27 cellular contexts compared by ENCODE assay signal in the genomic region with DNA sequence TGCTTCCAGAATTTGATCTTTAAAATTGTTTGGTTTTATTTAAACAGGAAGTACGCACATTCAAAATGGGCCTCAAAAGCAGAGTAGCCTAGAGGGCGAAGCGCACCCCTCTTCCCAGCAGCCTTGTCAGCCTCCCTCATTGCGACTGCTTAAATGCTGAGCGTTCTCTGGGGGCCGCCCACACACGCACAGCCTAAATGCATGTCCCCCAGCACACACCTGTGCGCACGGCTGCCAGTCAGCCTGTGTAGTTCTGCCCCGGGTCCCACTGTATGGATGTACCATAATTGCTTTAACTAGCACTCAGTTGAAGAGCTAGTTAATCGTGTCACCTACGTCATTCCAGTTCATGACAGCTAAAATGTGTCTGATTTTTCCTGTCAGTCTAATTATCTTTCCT.
"Had no signal": no experiment of that assay in that cellular context is flagged by ENCODE, and none has a peak within 500 bp of the region (broad histone marks: within the 10 kb centered on the region; RNA-seq: fewer than 3 reads in every experiment).

No MANE protein-coding gene starts in this region.

- H3K4me1 ChIP-seq: ascending aorta, breast epithelium, SJCRH30 had no signal

- H3K27me3 ChIP-seq: ascending aorta, breast epithelium, SJCRH30 had no signal

- H3K9me3 ChIP-seq: SJCRH30 had no signal

- H3K4me1 Mint-ChIP-seq: activated CD4-positive, alpha-beta T cell treated with anti-CD3 and anti-CD28 coated beads, Interleukin-2, amount 10 ng/mL, durations not matched to agents 24 days and 14 days; activated naive CD8-positive, alpha-beta T cell treated with anti-CD3 and anti-CD28 coated beads, Interleukin-2, amount 10 ng/mL, durations not matched to agents 7 days and 5 days; IgD-negative memory B cell had no signal

- H3K27ac ChIP-seq: ascending aorta, breast epithelium, KMS-11, SJCRH30, SK-N-MC, WERI-Rb-1 had no signal

- H3K4me2 ChIP-seq: KMS-11 had no signal

- H3K27me3 Mint-ChIP-seq: activated CD4-positive, alpha-beta T cell treated with anti-CD3 and anti-CD28 coated beads, Interleukin-2, amount 10 ng/mL, durations not matched to agents 24 days and 14 days; activated naive CD8-positive, alpha-beta T cell treated with anti-CD3 and anti-CD28 coated beads, Interleukin-2, amount 10 ng/mL, durations not matched to agents 7 days and 5 days; activated T-cell treated with anti-CD3 and anti-CD28 coated beads, Interleukin-2, amount 50 U/mL, for 24 hours; IgD-negative memory B cell had no signal

- H3K36me3 ChIP-seq: breast epithelium, SJCRH30 had no signal

- H3K9ac ChIP-seq: KMS-11 had no signal

- H3K9me3 Mint-ChIP-seq: activated CD4-positive, alpha-beta T cell treated with anti-CD3 and anti-CD28 coated beads, Interleukin-2, amount 10 ng/mL, durations not matched to agents 24 days and 14 days; activated naive CD8-positive, alpha-beta T cell treated with anti-CD3 and anti-CD28 coated beads, Interleukin-2, amount 10 ng/mL, durations not matched to agents 7 days and 5 days; activated T-cell treated with anti-CD3 and anti-CD28 coated beads, Interleukin-2, amount 50 U/mL, for 24 hours; activated T-helper 1 cell treated with anti-CD3 and anti-CD28 coated beads, Interleukin-12 subunit alpha, Interleukin-12 subunit beta, Interleukin-2, Interleukin-4 antibody, amounts not matched to agents 30 ng/mL and 10 ng/mL and 1 ng/mL, durations not matched to agents 14 hours and 24 hours and 36 hours had no signal

- H3K27ac Mint-ChIP-seq: activated CD4-positive, alpha-beta T cell treated with anti-CD3 and anti-CD28 coated beads, Interleukin-2, amount 10 ng/mL, durations not matched to agents 24 days and 14 days; activated CD8-positive, alpha-beta T cell treated with anti-CD3 and anti-CD28 coated beads, Interleukin-2, amount 10 ng/mL, durations not matched to agents 7 days and 5 days; activated naive CD8-positive, alpha-beta T cell treated with anti-CD3 and anti-CD28 coated beads, Interleukin-2, amount 10 ng/mL, durations not matched to agents 7 days and 5 days; activated T-cell treated with anti-CD3 and anti-CD28 coated beads, Interleukin-2, amount 50 U/mL, for 24 hours; activated T-helper 1 cell treated with anti-CD3 and anti-CD28 coated beads, Interleukin-12 subunit alpha, Interleukin-12 subunit beta, Interleukin-2, Interleukin-4 antibody, amounts not matched to agents 30 ng/mL and 10 ng/mL and 1 ng/mL, durations not matched to agents 14 hours and 24 hours and 36 hours; IgD-negative memory B cell had no signal

- DNase-seq: activated CD4-positive, alpha-beta T cell treated with anti-CD3 and anti-CD28 coated beads, Interleukin-2, amount 10 ng/mL, durations not matched to agents 24 days and 14 days; activated CD4-positive, alpha-beta T cell treated with anti-CD3 and anti-CD28 coated beads, Interleukin-2, amount 50 U/mL, for 48 hours; activated CD8-positive, alpha-beta T cell treated with anti-CD3 and anti-CD28 coated beads, Interleukin-2, amount 10 ng/mL, durations not matched to agents 7 days and 5 days; activated effector memory CD4-positive, alpha-beta T cell treated with Interleukin-2 at 50 U/mL for 16 hours; activated naive CD4-positive, alpha-beta T cell treated with anti-CD3 and anti-CD28 coated beads, Interleukin-2, amount 50 U/mL, for 16 hours; activated naive CD8-positive, alpha-beta T cell treated with anti-CD3 and anti-CD28 coated beads, Interleukin-2, amount 10 ng/mL, durations not matched to agents 7 days and 5 days; activated T-cell treated with anti-CD3 and anti-CD28 coated beads, Interleukin-2, amount 50 U/mL, for 24 hours; amygdala; MM.1S; NCI-H1092 treated with DMSO at 0.1 percent for 48 hours; NCI-H1417; NCI-H1694; NCI-H1930; NCI-H2081 treated with DMSO at 0.1 percent for 48 hours; NCI-H345; NCI-H524 treated with DMSO at 0.1 percent for 48 hours; SHP77; SJCRH30; T1000; WERI-Rb-1 had no signal

- H3K4me3 ChIP-seq: ascending aorta, breast epithelium, SJCRH30, SK-N-MC had no signal

- H3K4me3 Mint-ChIP-seq: activated CD4-positive, alpha-beta T cell treated with anti-CD3 and anti-CD28 coated beads, Interleukin-2, amount 10 ng/mL, durations not matched to agents 24 days and 14 days; activated CD8-positive, alpha-beta T cell treated with anti-CD3 and anti-CD28 coated beads, Interleukin-2, amount 10 ng/mL, durations not matched to agents 7 days and 5 days; activated naive CD8-positive, alpha-beta T cell treated with anti-CD3 and anti-CD28 coated beads, Interleukin-2, amount 10 ng/mL, durations not matched to agents 7 days and 5 days; activated T-cell treated with anti-CD3 and anti-CD28 coated beads, Interleukin-2, amount 50 U/mL, for 24 hours; activated T-helper 1 cell treated with anti-CD3 and anti-CD28 coated beads, Interleukin-12 subunit alpha, Interleukin-12 subunit beta, Interleukin-2, Interleukin-4 antibody, amounts not matched to agents 30 ng/mL and 10 ng/mL and 1 ng/mL, durations not matched to agents 14 hours and 24 hours and 36 hours; IgD-negative memory B cell had no signal

- ATAC-seq: activated CD8-positive, alpha-beta T cell treated with anti-CD3 and anti-CD28 coated beads, Interleukin-2, amount 10 ng/mL, durations not matched to agents 7 days and 5 days; Panc1 had no signal
